ENCODE assay signal across 19 cellular contexts in the genomic region with DNA sequence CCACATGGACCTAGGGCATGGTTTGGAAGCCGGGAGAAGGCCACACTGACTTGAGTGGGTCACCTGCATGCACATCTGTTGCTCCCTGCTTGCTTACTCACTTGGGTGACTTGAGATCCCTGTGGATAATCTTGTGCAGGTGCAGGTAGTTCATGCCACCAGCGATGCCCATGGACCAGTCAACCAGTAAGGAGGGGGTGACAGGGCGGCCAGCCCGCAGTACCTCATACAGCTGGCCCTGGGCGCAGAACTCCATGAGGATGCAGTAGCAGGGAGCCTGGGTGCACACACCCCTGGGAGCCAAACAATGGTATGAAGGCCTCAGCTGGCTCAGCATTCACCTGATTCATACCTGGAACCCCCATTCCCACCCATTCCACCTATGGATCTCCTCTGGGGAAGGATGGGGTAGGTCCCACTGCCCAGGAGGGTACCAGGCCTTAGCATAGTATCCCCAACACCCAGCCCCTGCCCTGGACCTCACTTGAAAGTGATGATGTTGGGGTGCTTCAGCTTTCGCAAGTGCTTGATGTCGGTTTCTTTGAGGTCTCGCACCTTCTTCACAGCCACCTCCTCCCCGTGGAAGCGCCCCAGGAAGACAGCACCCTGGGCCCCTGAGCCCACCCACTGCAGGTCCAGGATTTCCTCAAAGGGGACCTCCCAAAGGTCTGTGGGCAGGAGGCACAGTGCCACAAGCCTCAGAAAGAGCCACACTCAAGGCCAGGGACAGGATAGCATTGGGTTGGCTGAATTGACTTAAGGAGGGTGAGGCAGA. TPM values are rescaled to one million over a fixed set of nuclear protein-coding genes. Genes with fewer than 3 reads are reported as not detected.
A peak's percentile ranks its signal among the peaks of the same experiment; 100 is the strongest.
DNase-seq lines count a peak whose midpoint lies in the region; ATAC-seq lines count a peak whose summit lies in the region.
"Had no signal": no experiment of that assay in that cellular context is flagged by ENCODE, and none has a peak within 500 bp of the region (broad histone marks: within the 10 kb centered on the region; RNA-seq: fewer than 3 reads in every experiment).

No MANE protein-coding gene starts in this region.

- no peak overlapping the region for H2BK12ac ChIP-seq in mesenchymal stem cell (ENCODE audit: low read length in 2 of 2)

- peak overlapping the region; percentile 45 for H4K8ac ChIP-seq in mesenchymal stem cell (ENCODE audit: low read length)

- H3K4me3 ChIP-seq in mesenchymal stem cell (ENCODE audit: insufficient read depth in 1 of 2, low read depth in 1 of 2, low read length in 2 of 2), result no peak overlapping the region
- H3K4me3 ChIP-seq: lung, transverse colon had no signal

- H2BK15ac ChIP-seq in mesenchymal stem cell (ENCODE audit: low read depth, poor library complexity, severe bottlenecking), result no peak overlapping the region

- peaks cover 24% of the 10 kb centered on the region for H3K4me1 ChIP-seq in mesenchymal stem cell (ENCODE audit: control insufficient read depth, insufficient read depth, low read depth, low read length)

- H3K36me3 ChIP-seq in mesenchymal stem cell (ENCODE audit: control insufficient read depth in 1 of 2, insufficient read depth in 2 of 2, low read depth in 1 of 2, low read length in 2 of 2), result peaks cover 59 to 73% of the 10 kb centered on the region in 2 experiments

- POLR2A ChIA-PET in activated CD8-positive, alpha-beta T cell treated with anti-CD3 and anti-CD28 coated beads, Interleukin-2, amount 10 ng/mL, durations not matched to agents 7 days and 5 days (lab: Charles Lee), result interaction anchor here (1.9 kb wide), 1 partner anchor 15 kb away, joined by 6 read pairs; the partner anchor contains the start of gene TARBP2

- H3K4me2 ChIP-seq in mesenchymal stem cell (ENCODE audit: low read length, poor library complexity, severe bottlenecking), result no peak overlapping the region

- H3K9ac ChIP-seq in mesenchymal stem cell (ENCODE audit: low read length), result no peak overlapping the region

- CTCF ChIA-PET in activated naive CD4-positive, alpha-beta T cell treated with anti-CD3 and anti-CD28 coated beads for 36 hours (lab: Charles Lee), result interaction anchor here (0.7 to 1.4 kb wide), 2 partner anchors 23 to 191 kb away, joined by 3 to 5 read pairs; no protein-coding TSS in a partner anchor
- CTCF ChIA-PET in activated CD8-positive, alpha-beta T cell treated with anti-CD3 and anti-CD28 coated beads, Interleukin-2, amount 10 ng/mL, durations not matched to agents 7 days and 5 days (lab: Charles Lee), result no interaction called here

- H3K27me3 Mint-ChIP-seq in activated naive CD4-positive, alpha-beta T cell treated with anti-CD3 and anti-CD28 coated beads, Interleukin-2, amount 50 U/mL, for 24 hours, result no peaks in the 10 kb centered on the region
- no peaks in the 10 kb centered on the region for H3K27me3 Mint-ChIP-seq in activated naive CD4-positive, alpha-beta T cell treated with anti-CD3 and anti-CD28 coated beads for 36 hours (ENCODE audit: low read depth)
- no peaks in the 10 kb centered on the region for H3K27me3 Mint-ChIP-seq in activated CD8-positive, alpha-beta T cell treated with anti-CD3 and anti-CD28 coated beads, Interleukin-2, amount 10 ng/mL, durations not matched to agents 7 days and 5 days (ENCODE audit: low read depth)
- no peaks in the 10 kb centered on the region for H3K27me3 Mint-ChIP-seq in stimulated activated memory B cell treated with anti-CD40 and anti-IgM and Interleukin-4, amounts not matched to agents 10 μg/mL and 1 μg/mL and 100 μg/mL, for 72 hours
- H3K27me3 Mint-ChIP-seq: activated T-helper 17 cell treated with anti-CD3 and anti-CD28 coated beads, Interleukin-2, amount 50 U/mL, for 72 hours had no signal

- H3K14ac ChIP-seq in mesenchymal stem cell (ENCODE audit: low read length in 2 of 2), result no peak overlapping the region

- peaks cover 3% of the 10 kb centered on the region for H3K36me3 Mint-ChIP-seq in activated naive CD4-positive, alpha-beta T cell treated with anti-CD3 and anti-CD28 coated beads, Interleukin-2, amount 50 U/mL, for 24 hours
- peaks cover 13% of the 10 kb centered on the region for H3K36me3 Mint-ChIP-seq in activated naive CD4-positive, alpha-beta T cell treated with anti-CD3 and anti-CD28 coated beads for 36 hours (ENCODE audit: low read depth)
- peaks cover 50% of the 10 kb centered on the region for H3K36me3 Mint-ChIP-seq in activated CD8-positive, alpha-beta T cell treated with anti-CD3 and anti-CD28 coated beads, Interleukin-2, amount 10 ng/mL, durations not matched to agents 7 days and 5 days (ENCODE audit: low read depth)
- H3K36me3 Mint-ChIP-seq in stimulated activated memory B cell treated with anti-CD40 and anti-IgM and Interleukin-4, amounts not matched to agents 10 μg/mL and 1 μg/mL and 100 μg/mL, for 72 hours, result peaks cover 16% of the 10 kb centered on the region

- H3K9me3 ChIP-seq in mesenchymal stem cell (ENCODE audit: control insufficient read depth, low read length), result no peaks in the 10 kb centered on the region
- H3K9me3 ChIP-seq: transverse colon had no signal

- WGBS in mesenchymal stem cell, result 96% methylated on average over 10 of the region's 10 CpGs

- no peak overlapping the region for H2BK120ac ChIP-seq in mesenchymal stem cell (ENCODE audit: low read depth, low read length)

- H3K23ac ChIP-seq in mesenchymal stem cell (ENCODE audit: low read length in 2 of 2), result no peak overlapping the region

- no peak overlapping the region for H3K4me3 Mint-ChIP-seq in activated naive CD4-positive, alpha-beta T cell treated with anti-CD3 and anti-CD28 coated beads, Interleukin-2, amount 50 U/mL, for 24 hours
- no peak overlapping the region for H3K4me3 Mint-ChIP-seq in activated naive CD4-positive, alpha-beta T cell treated with anti-CD3 and anti-CD28 coated beads for 36 hours
- H3K4me3 Mint-ChIP-seq in activated CD8-positive, alpha-beta T cell treated with anti-CD3 and anti-CD28 coated beads, Interleukin-2, amount 10 ng/mL, durations not matched to agents 7 days and 5 days, result no peak overlapping the region
- H3K4me3 Mint-ChIP-seq in stimulated activated memory B cell treated with anti-CD40 and anti-IgM and Interleukin-4, amounts not matched to agents 10 μg/mL and 1 μg/mL and 100 μg/mL, for 72 hours, result no peak overlapping the region
- H3K4me3 Mint-ChIP-seq: activated T-helper 17 cell treated with anti-CD3 and anti-CD28 coated beads, Interleukin-2, amount 50 U/mL, for 72 hours had no signal

- no peak overlapping the region for H2AFZ ChIP-seq in mesenchymal stem cell (ENCODE audit: low read depth, low read length)

- H4K91ac ChIP-seq in mesenchymal stem cell (ENCODE audit: low read length), result no peak overlapping the region

- H3K27me3 ChIP-seq in mesenchymal stem cell (ENCODE audit: control insufficient read depth in 1 of 2, insufficient read depth in 1 of 2, low read length in 2 of 2), result no peaks in the 10 kb centered on the region
- H3K27me3 ChIP-seq: transverse colon had no signal

- ATAC-seq in activated CD8-positive, alpha-beta T cell treated with anti-CD3 and anti-CD28 coated beads, Interleukin-2, amount 10 ng/mL, durations not matched to agents 7 days and 5 days, result peak; percentile 4
- no peak for ATAC-seq in stimulated activated memory B cell treated with anti-CD40 and anti-IgM and Interleukin-4, amounts not matched to agents 10 μg/mL and 1 μg/mL and 100 μg/mL, for 72 hours
- ATAC-seq in GM19397 (IDR thresholded peaks at IDR 0.05; ENCODE audit: unreplicated experiment), result no peak
- ATAC-seq: activated T-helper 17 cell treated with anti-CD3 and anti-CD28 coated beads, Interleukin-2, amount 50 U/mL, for 72 hours had no signal

- H3K27ac ChIP-seq in mesenchymal stem cell (ENCODE audit: low read length, poor library complexity, severe bottlenecking) (no peak overlapping the region), substantia nigra (ENCODE audit: low read depth, low read length, poor library complexity, severe bottlenecking) (peak overlapping the region; percentile 4)
- H3K27ac ChIP-seq: transverse colon had no signal

- H2BK5ac ChIP-seq in mesenchymal stem cell (ENCODE audit: low read depth, low read length, poor library complexity, severe bottlenecking), result no peak overlapping the region

- peaks cover 12% of the 10 kb centered on the region for H3K4me1 Mint-ChIP-seq in activated naive CD4-positive, alpha-beta T cell treated with anti-CD3 and anti-CD28 coated beads, Interleukin-2, amount 50 U/mL, for 24 hours
- H3K4me1 Mint-ChIP-seq in activated naive CD4-positive, alpha-beta T cell treated with anti-CD3 and anti-CD28 coated beads for 36 hours (ENCODE audit: low read depth), result peaks cover 2% of the 10 kb centered on the region
- peaks cover 3% of the 10 kb centered on the region for H3K4me1 Mint-ChIP-seq in activated CD8-positive, alpha-beta T cell treated with anti-CD3 and anti-CD28 coated beads, Interleukin-2, amount 10 ng/mL, durations not matched to agents 7 days and 5 days (ENCODE audit: low read depth)
- H3K4me1 Mint-ChIP-seq in stimulated activated memory B cell treated with anti-CD40 and anti-IgM and Interleukin-4, amounts not matched to agents 10 μg/mL and 1 μg/mL and 100 μg/mL, for 72 hours, result peaks cover 20% of the 10 kb centered on the region

- no peak overlapping the region for H3K4ac ChIP-seq in mesenchymal stem cell (ENCODE audit: low read depth in 1 of 2, low read length in 2 of 2)

- peaks cover 17% of the 10 kb centered on the region for H3K79me1 ChIP-seq in mesenchymal stem cell (replicated peaks; ENCODE audit: low read length, poor library complexity, severe bottlenecking)

- peak overlapping the region; percentile 62 for H3K27ac Mint-ChIP-seq in activated naive CD4-positive, alpha-beta T cell treated with anti-CD3 and anti-CD28 coated beads, Interleukin-2, amount 50 U/mL, for 24 hours
- H3K27ac Mint-ChIP-seq in activated naive CD4-positive, alpha-beta T cell treated with anti-CD3 and anti-CD28 coated beads for 36 hours, result no peak overlapping the region
- H3K27ac Mint-ChIP-seq in activated CD8-positive, alpha-beta T cell treated with anti-CD3 and anti-CD28 coated beads, Interleukin-2, amount 10 ng/mL, durations not matched to agents 7 days and 5 days, result peak overlapping the region; percentile 52
- H3K27ac Mint-ChIP-seq in stimulated activated memory B cell treated with anti-CD40 and anti-IgM and Interleukin-4, amounts not matched to agents 10 μg/mL and 1 μg/mL and 100 μg/mL, for 72 hours, result no peak overlapping the region
- H3K27ac Mint-ChIP-seq: activated T-helper 17 cell treated with anti-CD3 and anti-CD28 coated beads, Interleukin-2, amount 50 U/mL, for 72 hours had no signal

- H3K9me3 Mint-ChIP-seq in activated naive CD4-positive, alpha-beta T cell treated with anti-CD3 and anti-CD28 coated beads, Interleukin-2, amount 50 U/mL, for 24 hours, result no peaks in the 10 kb centered on the region
- no peaks in the 10 kb centered on the region for H3K9me3 Mint-ChIP-seq in activated naive CD4-positive, alpha-beta T cell treated with anti-CD3 and anti-CD28 coated beads for 36 hours
- no peaks in the 10 kb centered on the region for H3K9me3 Mint-ChIP-seq in activated CD8-positive, alpha-beta T cell treated with anti-CD3 and anti-CD28 coated beads, Interleukin-2, amount 10 ng/mL, durations not matched to agents 7 days and 5 days (ENCODE audit: insufficient read depth)
- no peaks in the 10 kb centered on the region for H3K9me3 Mint-ChIP-seq in stimulated activated memory B cell treated with anti-CD40 and anti-IgM and Interleukin-4, amounts not matched to agents 10 μg/mL and 1 μg/mL and 100 μg/mL, for 72 hours
- H3K9me3 Mint-ChIP-seq: activated T-helper 17 cell treated with anti-CD3 and anti-CD28 coated beads, Interleukin-2, amount 50 U/mL, for 72 hours had no signal

- no peak overlapping the region for H2AK5ac ChIP-seq in mesenchymal stem cell (ENCODE audit: low read length, severe bottlenecking)

- DNase-seq in activated naive CD4-positive, alpha-beta T cell treated with anti-CD3 and anti-CD28 coated beads for 36 hours, result no peak
- DNase-seq in activated CD8-positive, alpha-beta T cell treated with anti-CD3 and anti-CD28 coated beads, Interleukin-2, amount 10 ng/mL, durations not matched to agents 7 days and 5 days, result no peak
- DNase-seq in mesenchymal stem cell (no peak), substantia nigra (lab: John Stamatoyannopoulos, UW) (no peak), NCI-H1436 treated with DMSO at 0.1 percent for 48 hours (lab: John Stamatoyannopoulos, UW) (no peak)
- DNase-seq: activated CD4-positive, alpha-beta T cell treated with anti-CD3 and anti-CD28 coated beads, Interleukin-2, amount 50 U/mL, for 1 hour; amygdala; caudate nucleus; NCI-H2029 treated with DMSO at 0.1 percent for 48 hours; NCI-H510A; stimulated activated naive CD4-positive, alpha-beta T cell treated with Interleukin-2 at 50 U/mL for 16 hours; transverse colon had no signal

- no peak overlapping the region for H3K18ac ChIP-seq in mesenchymal stem cell (ENCODE audit: low read depth in 1 of 2, low read length in 2 of 2)

- intact Hi-C loops in activated naive CD4-positive, alpha-beta T cell treated with anti-CD3 and anti-CD28 coated beads for 36 hours (cut with micrococcal nuclease), result no loop called here

RNA-seq across cellular contexts. Expression of gene MAP3K12, which starts 13.1 kb away (rescaled TPM):
- 1 to 10 TPM; 6.0 to 8.2 TPM for total RNA-seq in activated naive CD4-positive, alpha-beta T cell treated with anti-CD3 and anti-CD28 coated beads for 36 hours
- 10 to 100 TPM; 22.7 to 22.9 TPM for total RNA-seq in activated CD8-positive, alpha-beta T cell treated with anti-CD3 and anti-CD28 coated beads, Interleukin-2, amount 10 ng/mL, durations not matched to agents 7 days and 5 days
- polyA plus RNA-seq in mesenchymal stem cell (2013, experiment 1 of 2), result 59.4 TPM
- polyA plus RNA-seq in mesenchymal stem cell (2013, experiment 2 of 2), result 61.3 TPM

RNA-seq across cellular contexts. Expression of gene TARBP2, which starts 14.9 kb away (rescaled TPM):
- total RNA-seq in activated naive CD4-positive, alpha-beta T cell treated with anti-CD3 and anti-CD28 coated beads for 36 hours, result 10 to 100 TPM; 25.0 to 26.8 TPM
- total RNA-seq in activated CD8-positive, alpha-beta T cell treated with anti-CD3 and anti-CD28 coated beads, Interleukin-2, amount 10 ng/mL, durations not matched to agents 7 days and 5 days, result 10 to 100 TPM; 30.3 to 36.9 TPM
- 22.2 TPM for polyA plus RNA-seq in mesenchymal stem cell (2013, experiment 1 of 2)
- polyA plus RNA-seq in mesenchymal stem cell (2013, experiment 2 of 2), result 24.9 TPM

RNA-seq across cellular contexts. Expression of gene NPFF, which starts 21.1 kb away (rescaled TPM):
- total RNA-seq in activated naive CD4-positive, alpha-beta T cell treated with anti-CD3 and anti-CD28 coated beads for 36 hours, result not detected
- not detected for total RNA-seq in activated CD8-positive, alpha-beta T cell treated with anti-CD3 and anti-CD28 coated beads, Interleukin-2, amount 10 ng/mL, durations not matched to agents 7 days and 5 days
- polyA plus RNA-seq in mesenchymal stem cell (2013, experiment 1 of 2), result 0.25 TPM
- polyA plus RNA-seq in mesenchymal stem cell (2013, experiment 2 of 2), result 0.67 TPM
- total RNA-seq: activated T-helper 17 cell treated with anti-CD3 and anti-CD28 coated beads, Interleukin-2, amount 50 U/mL, for 72 hours; H4; lung; renal cortical epithelial cell; transverse colon had no signal

RNA-seq across cellular contexts. Expression of gene PCBP2, which starts 34.2 kb away (rescaled TPM):
- 1,000 to 10,000 TPM; 1,085 to 1,132 TPM for total RNA-seq in activated naive CD4-positive, alpha-beta T cell treated with anti-CD3 and anti-CD28 coated beads for 36 hours
- 100 to 1,000 TPM; 813 to 836 TPM for total RNA-seq in activated CD8-positive, alpha-beta T cell treated with anti-CD3 and anti-CD28 coated beads, Interleukin-2, amount 10 ng/mL, durations not matched to agents 7 days and 5 days
- 467 TPM for polyA plus RNA-seq in mesenchymal stem cell (2013, experiment 1 of 2)
- polyA plus RNA-seq in mesenchymal stem cell (2013, experiment 2 of 2), result 455 TPM

RNA-seq across cellular contexts. Expression of gene PRR13, which starts 44.6 kb away (rescaled TPM):
- 100 to 1,000 TPM; 207 to 216 TPM for total RNA-seq in activated naive CD4-positive, alpha-beta T cell treated with anti-CD3 and anti-CD28 coated beads for 36 hours
- 100 to 1,000 TPM; 220 TPM for total RNA-seq in activated CD8-positive, alpha-beta T cell treated with anti-CD3 and anti-CD28 coated beads, Interleukin-2, amount 10 ng/mL, durations not matched to agents 7 days and 5 days
- polyA plus RNA-seq in mesenchymal stem cell (2013, experiment 1 of 2), result 326 TPM
- polyA plus RNA-seq in mesenchymal stem cell (2013, experiment 2 of 2), result 326 TPM

Comparison
In these comparisons a context has a peak if more than half of its experiments do, and no peak if none do; other contexts are left out.
1. H3K27ac Mint-ChIP-seq: peak in activated naive CD4-positive, alpha-beta T cell treated with anti-CD3 and anti-CD28 coated beads, Interleukin-2, amount 50 U/mL, for 24 hours (single experiment) and activated CD8-positive, alpha-beta T cell treated with anti-CD3 and anti-CD28 coated beads, Interleukin-2, amount 10 ng/mL, durations not matched to agents 7 days and 5 days (single experiment); none in activated naive CD4-positive, alpha-beta T cell treated with anti-CD3 and anti-CD28 coated beads for 36 hours (single experiment) and stimulated activated memory B cell treated with anti-CD40 and anti-IgM and Interleukin-4, amounts not matched to agents 10 μg/mL and 1 μg/mL and 100 μg/mL, for 72 hours (single experiment).